Comparison of ENCODE assay signal across 23 cellular contexts in genomic region chr2:115413796-115414195, GRCh38.
"Had no signal": no experiment of that assay in that cellular context is flagged by ENCODE, and none has a peak within 500 bp of the region (broad histone marks: within the 10 kb centered on the region; RNA-seq: fewer than 3 reads in every experiment).

No MANE protein-coding gene starts in this region.

- H3K36me3 ChIP-seq: cardiac muscle cell, Peyer's patch, SJSA1 had no signal

- H3K4me3 ChIP-seq: cardiac muscle cell, Peyer's patch, SJSA1 had no signal

- DNase-seq: activated CD4-positive, alpha-beta T cell treated with anti-CD3 and anti-CD28 coated beads, Interleukin-2, amount 10 ng/mL, durations not matched to agents 24 days and 14 days; activated CD4-positive, alpha-beta T cell treated with anti-CD3 and anti-CD28 coated beads, Interleukin-2, amount 50 U/mL, for 4 hours; activated CD8-positive, alpha-beta T cell treated with anti-CD3 and anti-CD28 coated beads for 36 hours; activated gamma-delta T cell; activated naive CD4-positive, alpha-beta T cell treated with Interleukin-2 at 50 U/mL for 16 hours; activated naive CD8-positive, alpha-beta T cell treated with anti-CD3 and anti-CD28 coated beads, Interleukin-2, amount 10 ng/mL, durations not matched to agents 7 days and 5 days; activated T-cell treated with anti-CD3 and anti-CD28 coated beads, Interleukin-2, amount 50 U/mL, for 24 hours; NCI-H1092 treated with DMSO at 0.1 percent for 48 hours; NCI-H1417; NCI-H146; NCI-H187; NCI-H2081; NCI-H345; NCI-H510A; NCI-H526; NCI-H748 treated with DMSO at 0.1 percent for 48 hours; NK-92 treated with Interleukin-12 subunit alpha and Interleukin-12 subunit beta, amount 100 ng/mL, for 24 hours; PC-3; Peyer's patch; SHP77 treated with DMSO at 0.1 percent for 48 hours; SK-N-SH had no signal

- H3K9me3 ChIP-seq: Peyer's patch, SJSA1 had no signal

- H3K27ac ChIP-seq: cardiac muscle cell, Peyer's patch, SJSA1 had no signal

- H3K27me3 ChIP-seq: cardiac muscle cell, Peyer's patch, SJSA1 had no signal

- H3K4me1 ChIP-seq: Peyer's patch, SJSA1 had no signal

- ATAC-seq: activated CD8-positive, alpha-beta T cell treated with anti-CD3 and anti-CD28 coated beads for 36 hours; PC-3 had no signal
